20 cellular contexts compared by ENCODE assay signal in the genomic region with DNA sequence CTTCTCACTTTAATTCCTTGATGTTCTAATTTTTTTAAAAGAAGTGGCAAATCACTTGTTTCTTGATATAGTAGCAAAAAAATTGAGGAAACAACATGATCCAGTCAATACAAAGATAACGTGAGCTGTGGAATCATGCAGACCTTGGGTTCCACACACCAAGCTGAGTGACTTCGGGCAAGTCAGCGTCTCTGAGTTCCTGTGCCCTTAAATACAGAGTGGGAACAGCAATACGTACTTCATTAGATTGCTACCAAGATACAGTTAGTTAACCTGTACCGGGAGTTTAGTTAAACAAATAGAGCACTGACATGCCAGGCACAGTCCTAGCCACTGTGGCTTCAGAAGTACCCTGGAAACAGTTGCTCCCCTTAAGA. TPM values are rescaled to one million over a fixed set of nuclear protein-coding genes. Genes with fewer than 3 reads are reported as not detected.
DNase-seq lines count a peak whose midpoint lies in the region; ATAC-seq, FAIRE-seq and TF ChIP-seq lines count a peak whose summit lies in the region.
"Had no signal": no experiment of that assay in that cellular context is flagged by ENCODE, and none has a peak within 500 bp of the region (broad histone marks: within the 10 kb centered on the region; RNA-seq: fewer than 3 reads in every experiment).

No MANE protein-coding gene starts in this region.

- peaks cover 11% of the 10 kb centered on the region for H3K79me1 ChIP-seq in mesenchymal stem cell (replicated peaks; ENCODE audit: low read length, poor library complexity, severe bottlenecking)

- TF ChIP-seq CTCF in body of pancreas (IDR thresholded peaks at IDR 0.05) (no peak), endothelial cell of umbilical vein (IDR thresholded peaks at IDR 0.05; ENCODE audit: extremely low read depth in 1 of 2, insufficient read depth in 1 of 2, low read depth in 1 of 2, low read length in 2 of 2) (no peak), mesothelial cell of epicardium (IDR thresholded peaks at IDR 0.05; ENCODE audit: unreplicated experiment) (no peak), upper lobe of left lung (IDR thresholded peaks at IDR 0.05) (no peak), adrenal gland (IDR thresholded peaks at IDR 0.05) (no peak)

- TF ChIP-seq POLR2A in body of pancreas (IDR thresholded peaks at IDR 0.05) = no peak
- no peak for TF ChIP-seq POLR2A in endothelial cell of umbilical vein (IDR thresholded peaks at IDR 0.05; ENCODE audit: low read depth, low read length)
- TF ChIP-seq POLR2A in upper lobe of left lung (IDR thresholded peaks at IDR 0.05) = no peak
- TF ChIP-seq POLR2A in adrenal gland (IDR thresholded peaks at IDR 0.05) = no peak

- H3K4me3 Mint-ChIP-seq in mesothelial cell of epicardium = no peak overlapping the region
- H3K4me3 Mint-ChIP-seq: HFFc6 had no signal

- no peaks in the 10 kb centered on the region for H4K20me1 ChIP-seq in endothelial cell of umbilical vein (replicated peaks; ENCODE audit: control insufficient read depth, extremely low read depth, insufficient read depth, low read length)

- H3K27me3 ChIP-seq in body of pancreas = no peaks in the 10 kb centered on the region
- no peaks in the 10 kb centered on the region for H3K27me3 ChIP-seq in endothelial cell of umbilical vein (ENCODE audit: control insufficient read depth in 2 of 2, insufficient read depth in 2 of 2, low read length in 2 of 2)
- no peaks in the 10 kb centered on the region for H3K27me3 ChIP-seq in upper lobe of left lung
- H3K27me3 ChIP-seq in mesenchymal stem cell (ENCODE audit: control insufficient read depth in 1 of 2, insufficient read depth in 1 of 2, low read length in 2 of 2) = no peaks in the 10 kb centered on the region
- no peaks in the 10 kb centered on the region for H3K27me3 ChIP-seq in adrenal gland
- H3K27me3 ChIP-seq: SJCRH30 had no signal

- ATAC-seq in body of pancreas = peak; percentile 31
- no peak for ATAC-seq in upper lobe of left lung (ENCODE audit: low FRiP score in 2 of 2)
- no peak for ATAC-seq in GM21825 (IDR thresholded peaks at IDR 0.05; ENCODE audit: unreplicated experiment)
- ATAC-seq: Panc1 had no signal

- peaks cover 28% of the 10 kb centered on the region for H3K36me3 Mint-ChIP-seq in mesothelial cell of epicardium

- peaks cover 41% of the 10 kb centered on the region for H3K4me1 Mint-ChIP-seq in mesothelial cell of epicardium

- DNase-seq in body of pancreas (no peak), endothelial cell of umbilical vein (ENCODE audit: low read depth, low spot score) (no peak), mesothelial cell of epicardium (ENCODE audit: low spot score in 2 of 2, unreplicated experiment in 2 of 2) (no peak), upper lobe of left lung (no peak), mesenchymal stem cell (no peak), adrenal gland (no peak)
- DNase-seq: AML-193, DMS79, NCI-H1092 treated with DMSO at 0.1 percent for 48 hours, NCI-H146, NCI-H2029 treated with DMSO at 0.1 percent for 48 hours, NCI-H2171 treated with DMSO at 0.1 percent for 48 hours, NCI-H446 treated with DMSO at 0.1 percent for 48 hours had no signal

- dilution Hi-C loops in endothelial cell of umbilical vein (cut with MboI; ENCODE audit: extremely low pct_ligation_motif_present, low sequenced_read_pairs) = no loop called here

- H3K9me1 ChIP-seq in endothelial cell of umbilical vein (replicated peaks; ENCODE audit: control insufficient read depth, extremely low read depth, insufficient read depth, low read length) = no peaks in the 10 kb centered on the region

- H3K18ac ChIP-seq in mesenchymal stem cell (ENCODE audit: low read depth in 1 of 2, low read length in 2 of 2) = no peak overlapping the region

- intact Hi-C loops in body of pancreas (cut with DNase I) = no loop called here
- intact Hi-C loops in endothelial cell of umbilical vein (cut with micrococcal nuclease) = loop anchor here (1.0 to 2.0 kb wide), 4 partner anchors 28 to 105 kb away; a partner anchor contains a TSS
- intact Hi-C loops in adrenal gland (cut with DNase I) = no loop called here

- no peak overlapping the region for H2BK12ac ChIP-seq in mesenchymal stem cell (ENCODE audit: low read length in 2 of 2)

- H3K27ac Mint-ChIP-seq in mesothelial cell of epicardium = peak overlapping the region; percentile 83
- H3K27ac Mint-ChIP-seq: HFFc6 had no signal

- H2BK5ac ChIP-seq in mesenchymal stem cell (ENCODE audit: low read depth, low read length, poor library complexity, severe bottlenecking) = no peak overlapping the region

- H3K9ac ChIP-seq in endothelial cell of umbilical vein (replicated peaks; ENCODE audit: extremely low read depth, insufficient read depth, low read length) (peak overlapping the region; percentile 40), mesenchymal stem cell (ENCODE audit: low read length) (no peak overlapping the region)

- no peaks in the 10 kb centered on the region for H3K79me2 ChIP-seq in endothelial cell of umbilical vein (ENCODE audit: control insufficient read depth, insufficient read depth, low read length)

- H3K4me2 ChIP-seq in endothelial cell of umbilical vein (ENCODE audit: insufficient read depth, low read length) (no peak overlapping the region), mesenchymal stem cell (ENCODE audit: low read length, poor library complexity, severe bottlenecking) (no peak overlapping the region)

- H2BK120ac ChIP-seq in mesenchymal stem cell (ENCODE audit: low read depth, low read length) = no peak overlapping the region

- BruUV-seq in endothelial cell of umbilical vein (replicated peaks; lab: Mats Ljungman, UMichigan) = no TSS peak

- no peak overlapping the region for H2BK15ac ChIP-seq in mesenchymal stem cell (ENCODE audit: low read depth, poor library complexity, severe bottlenecking)

- FAIRE-seq in endothelial cell of umbilical vein (lab: Jason Lieb, UNC) = no peak
- FAIRE-seq: D721Med, H54 had no signal

- H3K36me3 ChIP-seq in body of pancreas (replicated peaks in 1 of 2; ENCODE audit: insufficient read depth in 1 of 2, low read depth in 2 of 2) (peaks cover 0 to 8% of the 10 kb centered on the region in 2 donors), endothelial cell of umbilical vein (ENCODE audit: control insufficient read depth in 2 of 2, extremely low read depth in 1 of 2, insufficient read depth in 2 of 2, low read length in 2 of 2) (peaks cover 0 to 12% of the 10 kb centered on the region in 2 experiments), upper lobe of left lung (peaks cover 0 to 77% (median 27%) of the 10 kb centered on the region in 4 donors), mesenchymal stem cell (ENCODE audit: control insufficient read depth in 1 of 2, insufficient read depth in 2 of 2, low read depth in 1 of 2, low read length in 2 of 2) (peaks cover 31 to 83% of the 10 kb centered on the region in 2 experiments), adrenal gland (replicated peaks in 1 of 2) (peaks cover 0 to 39% of the 10 kb centered on the region in 2 donors)

- CTCF ChIA-PET in endothelial cell of umbilical vein (lab: Charles Lee) = interaction anchor here (2.2 kb wide), 1 partner anchor 103 kb away, joined by 7 read pairs; no protein-coding TSS in a partner anchor

- no peak overlapping the region for H2AK5ac ChIP-seq in mesenchymal stem cell (ENCODE audit: low read length, severe bottlenecking)

- peaks cover 44% of the 10 kb centered on the region for H3K4me1 ChIP-seq in body of pancreas
- peaks cover 15% of the 10 kb centered on the region for H3K4me1 ChIP-seq in endothelial cell of umbilical vein (ENCODE audit: control insufficient read depth, extremely low read depth, insufficient read depth, low read length)
- H3K4me1 ChIP-seq in upper lobe of left lung = peaks cover 8 to 21% (median 14%) of the 10 kb centered on the region in 4 donors
- H3K4me1 ChIP-seq in mesenchymal stem cell (ENCODE audit: control insufficient read depth, insufficient read depth, low read depth, low read length) = no peaks in the 10 kb centered on the region
- H3K4me1 ChIP-seq in adrenal gland (replicated peaks in 1 of 2) = peaks cover 0 to 3% of the 10 kb centered on the region in 2 donors

- no peak overlapping the region for H4K8ac ChIP-seq in mesenchymal stem cell (ENCODE audit: low read length)

- no peak overlapping the region for H3K14ac ChIP-seq in mesenchymal stem cell (ENCODE audit: low read length in 2 of 2)

- no peak for TF ChIP-seq EP300 in upper lobe of left lung (IDR thresholded peaks at IDR 0.05)

- no peaks in the 10 kb centered on the region for H3K27me3 Mint-ChIP-seq in mesothelial cell of epicardium (ENCODE audit: low read depth)

- H3K9me3 ChIP-seq in body of pancreas (no peaks in the 10 kb centered on the region), endothelial cell of umbilical vein (replicated peaks; ENCODE audit: control insufficient read depth, insufficient read depth, low read length) (no peaks in the 10 kb centered on the region), upper lobe of left lung (no peaks in the 10 kb centered on the region), mesenchymal stem cell (ENCODE audit: control insufficient read depth, low read length) (no peaks in the 10 kb centered on the region), adrenal gland (replicated peaks in 1 of 3) (no peaks in the 10 kb centered on the region)
- H3K9me3 ChIP-seq: SJCRH30 had no signal

- H3K27ac ChIP-seq in body of pancreas (peak overlapping the region in 3 of 4 donors; percentile 29 to 75 (median 61)), endothelial cell of umbilical vein (ENCODE audit: insufficient read depth, low read depth, low read length) (peak overlapping the region; percentile 77), upper lobe of left lung (peak overlapping the region in 3 of 4 donors; percentile 23 to 74 (median 48)), mesenchymal stem cell (ENCODE audit: low read length, poor library complexity, severe bottlenecking) (no peak overlapping the region), adrenal gland (no peak overlapping the region)
- H3K27ac ChIP-seq: C4-2B, SJCRH30 had no signal

- no peak overlapping the region for H4K91ac ChIP-seq in mesenchymal stem cell (ENCODE audit: low read length)

- H3K23ac ChIP-seq in mesenchymal stem cell (ENCODE audit: low read length in 2 of 2) = no peak overlapping the region

- H3K4ac ChIP-seq in mesenchymal stem cell (ENCODE audit: low read depth in 1 of 2, low read length in 2 of 2) = no peak overlapping the region

- H3K4me3 ChIP-seq in body of pancreas = no peak overlapping the region
- no peak overlapping the region for H3K4me3 ChIP-seq in endothelial cell of umbilical vein (replicated peaks in 1 of 3; ENCODE audit: insufficient read depth in 1 of 3, low read depth in 1 of 3, low read length in 3 of 3)
- H3K4me3 ChIP-seq in upper lobe of left lung = no peak overlapping the region
- H3K4me3 ChIP-seq in mesenchymal stem cell (ENCODE audit: insufficient read depth in 1 of 2, low read depth in 1 of 2, low read length in 2 of 2) = no peak overlapping the region
- no peak overlapping the region for H3K4me3 ChIP-seq in adrenal gland
- H3K4me3 ChIP-seq: SJCRH30 had no signal

- no peak overlapping the region for H2AFZ ChIP-seq in endothelial cell of umbilical vein (ENCODE audit: low read depth, low read length)
- no peak overlapping the region for H2AFZ ChIP-seq in mesenchymal stem cell (ENCODE audit: low read depth, low read length)

- 43 to 49% methylated on average over 5 of the region's 5 CpGs for WGBS in body of pancreas, 2 donors
- 81 to 87% methylated on average over 5 of the region's 5 CpGs for WGBS in upper lobe of left lung, 2 donors
- WGBS in mesenchymal stem cell = over 99% methylated on average over 5 of the region's 5 CpGs
- WGBS in adrenal gland, 4 donors = 91 to 98% (median 94%) methylated on average over 5 of the region's 5 CpGs

- POLR2A ChIA-PET in endothelial cell of umbilical vein (lab: Charles Lee) = no interaction called here

- no peaks in the 10 kb centered on the region for H3K9me3 Mint-ChIP-seq in mesothelial cell of epicardium
- H3K9me3 Mint-ChIP-seq: HFFc6 had no signal

RNA-seq across cellular contexts. Expression of a gene that starts 58.5 kb away (rescaled TPM):
- total RNA-seq in body of pancreas (10 to 100 TPM; 24.7 to 41.5 TPM), endothelial cell of umbilical vein (42.7 and 50.8 TPM in 2 replicates), mesothelial cell of epicardium (29.2 to 34.8 TPM (median 33.8 TPM) in 3 replicates), upper lobe of left lung (10 to 100 TPM; 11.3 to 31.8 (median 22.0) TPM), adrenal gland (10 to 100 TPM; 16.8 to 58.1 (median 32.2) TPM)
- polyA plus RNA-seq in endothelial cell of umbilical vein (17.0 and 18.0 TPM in 2 replicates), adrenal gland (10 to 100 TPM; 10.3 to 37.7 (median 12.8) TPM)
- 20.0 and 22.9 TPM in 2 replicates for polyA plus RNA-seq in endothelial cell of umbilical vein (2011; cell fraction: cytosol; rRNA removed)
- 32.5 and 32.7 TPM in 2 replicates for polyA plus RNA-seq in endothelial cell of umbilical vein (2011; cell fraction: nucleus; rRNA removed)
- 31.6 and 33.7 TPM in 2 replicates for polyA plus RNA-seq in endothelial cell of umbilical vein (2012)
- polyA minus RNA-seq in endothelial cell of umbilical vein = 59.6 and 61.0 TPM in 2 replicates
- polyA minus RNA-seq in endothelial cell of umbilical vein (2011; cell fraction: cytosol; rRNA and poly(A)+ RNA removed) = 16.8 TPM
- polyA minus RNA-seq in endothelial cell of umbilical vein (2011; cell fraction: nucleus; rRNA and poly(A)+ RNA removed) = 28.8 and 45.3 TPM in 2 replicates
- 14.9 TPM for polyA plus RNA-seq in mesenchymal stem cell (2013, experiment 1 of 2)
- polyA plus RNA-seq in mesenchymal stem cell (2013, experiment 2 of 2) = 14.7 TPM

Comparison
In these comparisons a context has a peak if more than half of its experiments do, and no peak if none do; other contexts are left out.
1. H3K27ac ChIP-seq: peak in body of pancreas (3 of 4), endothelial cell of umbilical vein (single experiment) and upper lobe of left lung (3 of 4); none in mesenchymal stem cell (single experiment) and adrenal gland (0 of 5).